ENCODE assay signal across 16 cellular contexts in genomic region chr1:202798260-202798659, GRCh38. TPM values are rescaled to one million over a fixed set of nuclear protein-coding genes. Genes with fewer than 3 reads are reported as not detected.
"Had no signal": no experiment of that assay in that cellular context is flagged by ENCODE, and none has a peak within 500 bp of the region (broad histone marks: within the 10 kb centered on the region; RNA-seq: fewer than 3 reads in every experiment).

No MANE protein-coding gene starts in this region.

- H3K27me3 ChIP-seq: brain microvascular endothelial cell, tibial artery, vagina had no signal

- H3K4me3 Mint-ChIP-seq: activated naive CD8-positive, alpha-beta T cell; activated T-cell treated with anti-CD3 and anti-CD28 coated beads, Interleukin-2, amount 50 U/mL, for 4 hours; dendritic cell treated with granulocyte-macrophage colony-stimulating factor and Interleukin-4, amounts not matched to agents 40 ng/mL and 50 ng/mL, for 4 days; immature natural killer cell; nephron; stimulated activated naive B cell treated with anti-CD40 and anti-IgM and Interleukin-4, amounts not matched to agents 10 μg/mL and 1 μg/mL and 100 μg/mL, for 72 hours had no signal

- H3K4me3 ChIP-seq: tibial artery, vagina had no signal

- H3K36me3 ChIP-seq: brain microvascular endothelial cell, tibial artery, vagina had no signal

- H3K27me3 Mint-ChIP-seq: activated naive CD8-positive, alpha-beta T cell; dendritic cell treated with granulocyte-macrophage colony-stimulating factor and Interleukin-4, amounts not matched to agents 40 ng/mL and 50 ng/mL, for 4 days; stimulated activated naive B cell treated with anti-CD40 and anti-IgM and Interleukin-4, amounts not matched to agents 10 μg/mL and 1 μg/mL and 100 μg/mL, for 72 hours had no signal

- H3K9me3 ChIP-seq: tibial artery, vagina had no signal

- H3K36me3 Mint-ChIP-seq: immature natural killer cell had no signal

- H3K27ac Mint-ChIP-seq: dendritic cell treated with granulocyte-macrophage colony-stimulating factor and Interleukin-4, amounts not matched to agents 40 ng/mL and 50 ng/mL, for 4 days; immature natural killer cell had no signal

- ATAC-seq: activated T-cell treated with anti-CD3 and anti-CD28 coated beads, Interleukin-2, amount 50 U/mL, for 4 hours; stimulated activated naive B cell treated with anti-CD40 and anti-IgM and Interleukin-4, amounts not matched to agents 10 μg/mL and 1 μg/mL and 100 μg/mL, for 72 hours had no signal

- DNase-seq: activated CD4-positive, CD25-positive, alpha-beta regulatory T cell treated with anti-CD3 and anti-CD28 coated beads, Interleukin-2, amount 50 U/mL, for 72 hours; activated gamma-delta T cell treated with Interleukin-2 at 50 U/mL for 16 hours; activated T-cell treated with anti-CD3 and anti-CD28 coated beads, Interleukin-2, amount 50 U/mL, for 4 hours; brain microvascular endothelial cell; effector memory CD4-positive, alpha-beta T cell; foreskin melanocyte; immature natural killer cell; nucleus accumbens; posterior cingulate gyrus; stimulated activated CD4-positive, alpha-beta T cell treated with anti-CD3 and anti-CD28 coated beads, Interleukin-2, amount 100 ng/mL, for 48 hours; stimulated activated naive B cell treated with anti-CD40 and anti-IgM and Interleukin-4, amounts not matched to agents 10 μg/mL and 1 μg/mL and 100 μg/mL, for 72 hours; tibial artery had no signal

- H3K9me3 Mint-ChIP-seq: activated T-cell treated with anti-CD3 and anti-CD28 coated beads, Interleukin-2, amount 50 U/mL, for 4 hours; dendritic cell treated with granulocyte-macrophage colony-stimulating factor and Interleukin-4, amounts not matched to agents 40 ng/mL and 50 ng/mL, for 4 days; immature natural killer cell; nephron; stimulated activated naive B cell treated with anti-CD40 and anti-IgM and Interleukin-4, amounts not matched to agents 10 μg/mL and 1 μg/mL and 100 μg/mL, for 72 hours had no signal

- H3K27ac ChIP-seq: brain microvascular endothelial cell, tibial artery, vagina had no signal

RNA-seq across cellular contexts. Expression of gene PCAT6, which starts 12.5 kb away (rescaled TPM):
- total RNA-seq: vagina had no signal
